ENCODE assay signal across 8 cellular contexts in genomic region chr5:72816297-72817075, GRCh38. TPM values are rescaled to one million over a fixed set of nuclear protein-coding genes. Genes with fewer than 3 reads are reported as not detected.
DNase-seq lines count a peak whose midpoint lies in the region; ATAC-seq, FAIRE-seq and TF ChIP-seq lines count a peak whose summit lies in the region.

TNPO1 (plus strand) TSS chr5:72816661; CDS start chr5:72816738, 77 bp downstream.

- peak within 1 kb of the TSS; percentile 88 to 95 (median 93) for H3K4me3 Mint-ChIP-seq in CD8-positive, alpha-beta memory T cell
- H3K4me3 Mint-ChIP-seq in activated CD8-positive, alpha-beta memory T cell treated with anti-CD3 and anti-CD28 coated beads, Interleukin-2, amount 10 ng/mL, durations not matched to agents 7 days and 5 days = peak within 1 kb of the TSS; percentile 93

- no peaks in the 10 kb centered on the region for H3K9me3 ChIP-seq in CD8-positive, alpha-beta memory T cell (ENCODE audit: low read length)
- no peaks in the 10 kb centered on the region for H3K9me3 ChIP-seq in H1 (ENCODE audit: insufficient read depth in 2 of 2, low read depth in 1 of 2, low read length in 1 of 2)
- no peaks in the 10 kb centered on the region for H3K9me3 ChIP-seq in mesenchymal stem cell (ENCODE audit: control insufficient read depth, low read length)

- TF ChIP-seq CTCF in H1 (IDR thresholded peaks at IDR 0.05; ENCODE audit: control extremely low read depth in 1 of 3, insufficient read depth in 1 of 3, low read depth in 1 of 3, low read length in 3 of 3) = no peak

- H2BK20ac ChIP-seq in H1 (ENCODE audit: low read length) = no peak within 1 kb of the TSS

- peak within 1 kb of the TSS; percentile 88 to 98 (median 93) for H3K27ac Mint-ChIP-seq in CD8-positive, alpha-beta memory T cell
- H3K27ac Mint-ChIP-seq in activated CD8-positive, alpha-beta memory T cell treated with anti-CD3 and anti-CD28 coated beads, Interleukin-2, amount 10 ng/mL, durations not matched to agents 7 days and 5 days = peak within 1 kb of the TSS; percentile 77

- H2BK15ac ChIP-seq in H1 (ENCODE audit: low read length) = no peak within 1 kb of the TSS
- H2BK15ac ChIP-seq in mesenchymal stem cell (ENCODE audit: low read depth, poor library complexity, severe bottlenecking) = peak within 1 kb of the TSS; percentile 80

- H4K5ac ChIP-seq in H1 (ENCODE audit: insufficient read length, low read depth, low read length) = peak within 1 kb of the TSS; percentile 66

- TF ChIP-seq RAD21 in H1 (IDR thresholded peaks at IDR 0.05 in 1 of 2, conservative IDR thresholded peaks at IDR 0.05 in 1 of 2; ENCODE audit: low read depth in 2 of 2, low read length in 2 of 2) = no peak

- H2AFZ ChIP-seq in H1 (ENCODE audit: low read length) (peak within 1 kb of the TSS; percentile 97), mesenchymal stem cell (ENCODE audit: low read depth, low read length) (peak within 1 kb of the TSS; percentile 98)

- peak; percentile 77 to 91 (median 86) for DNase-seq in CD8-positive, alpha-beta memory T cell
- DNase-seq in NK-92 (lab: John Stamatoyannopoulos, UW; ENCODE audit: unreplicated experiment) = peak; percentile 6
- peak; percentile 85 for DNase-seq in activated CD8-positive, alpha-beta memory T cell treated with anti-CD3 and anti-CD28 coated beads, Interleukin-2, amount 10 ng/mL, durations not matched to agents 7 days and 5 days
- DNase-seq in H1 (ENCODE audit: low read depth in 1 of 2, low spot score in 2 of 2) = peak; percentile 84 to 92
- DNase-seq in mesenchymal stem cell = peak; percentile 94
- DNase-seq in stimulated activated CD8-positive, alpha-beta memory T cell treated with anti-CD3 and anti-CD28 coated beads, Interleukin-12 subunit alpha, Interleukin-12 subunit beta, amount 100 ng/mL, for 24 hours (ENCODE audit: extremely low read depth) = peak; percentile 63

- H2BK120ac ChIP-seq in H1 (replicated peaks; ENCODE audit: low read depth, low read length) = no peak within 1 kb of the TSS
- peak within 1 kb of the TSS; percentile 96 for H2BK120ac ChIP-seq in mesenchymal stem cell (ENCODE audit: low read depth, low read length)

- H3K79me1 ChIP-seq in H1 (ENCODE audit: low read depth, low read length) = no peaks in the 10 kb centered on the region
- H3K79me1 ChIP-seq in mesenchymal stem cell (replicated peaks; ENCODE audit: low read length, poor library complexity, severe bottlenecking) = no peaks in the 10 kb centered on the region

- H4K8ac ChIP-seq in H1 (ENCODE audit: extremely low read depth, insufficient read depth, low read length) (peak within 1 kb of the TSS; percentile 97), mesenchymal stem cell (ENCODE audit: low read length) (peak within 1 kb of the TSS; percentile 100)

- H3K18ac ChIP-seq in H1 (ENCODE audit: extremely low read depth, low read length) (peak within 1 kb of the TSS; percentile 88), mesenchymal stem cell (ENCODE audit: low read depth in 1 of 2, low read length in 2 of 2) (peak within 1 kb of the TSS; percentile 97 to 99)

- H3K9ac ChIP-seq in H1 (replicated peaks in 1 of 4; ENCODE audit: extremely low read depth in 1 of 4, low read depth in 3 of 4, low read length in 3 of 4) (peak within 1 kb of the TSS; percentile 84 to 97 (median 88)), mesenchymal stem cell (ENCODE audit: low read length) (peak within 1 kb of the TSS; percentile 97)

- H3K4me3 ChIP-seq in CD8-positive, alpha-beta memory T cell (ENCODE audit: low read length) = peak within 1 kb of the TSS; percentile 74
- H3K4me3 ChIP-seq in H1 (ENCODE audit: extremely low read depth in 1 of 4, insufficient read depth in 2 of 4, low read depth in 3 of 4, low read length in 4 of 4) (peak within 1 kb of the TSS; percentile 76 to 87 (median 81)), mesenchymal stem cell (ENCODE audit: insufficient read depth in 1 of 2, low read depth in 1 of 2, low read length in 2 of 2) (peak within 1 kb of the TSS; percentile 91 to 97)

- H3K4ac ChIP-seq in H1 (replicated peaks; ENCODE audit: insufficient read length, low read depth, low read length) (no peak within 1 kb of the TSS), mesenchymal stem cell (ENCODE audit: low read depth in 1 of 2, low read length in 2 of 2) (peak within 1 kb of the TSS; percentile 99 to 100)

- H3K4me1 ChIP-seq in CD8-positive, alpha-beta memory T cell (ENCODE audit: insufficient read depth, low read length) = peaks cover 17% of the 10 kb centered on the region
- peaks cover 0 to 6% (median 1%) of the 10 kb centered on the region in 4 experiments; a peak in 5 of 7 replicates for H3K4me1 ChIP-seq in H1 (replicated peaks in 1 of 4; ENCODE audit: control insufficient read depth in 3 of 4, insufficient read depth in 4 of 4, low read length in 3 of 4)
- H3K4me1 ChIP-seq in mesenchymal stem cell (ENCODE audit: control insufficient read depth, insufficient read depth, low read depth, low read length) = no peaks in the 10 kb centered on the region

- POLR2A ChIA-PET in CD8-positive, alpha-beta memory T cell (lab: Charles Lee) = interaction anchor here (1.4 kb wide), 1 partner anchor 31 kb away, joined by 5 read pairs; no protein-coding TSS in a partner anchor
- POLR2A ChIA-PET in H1 (lab: Charles Lee; ENCODE audit: partially characterized antibody) = interaction anchor here (1.2 to 2.8 kb wide), 5 partner anchors 10 to 496 kb away, joined by 3 to 18 read pairs (median 4); partner anchors contain the start of genes MRPS27 and PTCD2

- H3K23ac ChIP-seq in H1 (ENCODE audit: insufficient read length) (no peak within 1 kb of the TSS), mesenchymal stem cell (ENCODE audit: low read length in 2 of 2) (peak within 1 kb of the TSS; percentile 67 to 98)

- CTCF ChIA-PET in CD8-positive, alpha-beta memory T cell (lab: Charles Lee) = interaction anchor here (0.8 to 3.3 kb wide), 6 partner anchors 14 to 635 kb away, joined by 3 to 22 read pairs (median 4); partner anchors contain the start of gene FCHO2
- CTCF ChIA-PET in activated CD8-positive, alpha-beta memory T cell treated with anti-CD3 and anti-CD28 coated beads, Interleukin-2, amount 10 ng/mL, durations not matched to agents 7 days and 5 days (lab: Charles Lee) = interaction anchor here (1.2 to 4.5 kb wide), 8 partner anchors 10 to 450 kb away, joined by 3 to 45 read pairs (median 7); no protein-coding TSS in a partner anchor
- CTCF ChIA-PET in H1 (lab: Charles Lee; ENCODE audit: partially characterized antibody) = interaction anchor here (0.8 to 4.0 kb wide), 5 partner anchors 8 to 298 kb away, joined by 3 to 25 read pairs (median 6); no protein-coding TSS in a partner anchor

- H4K20me1 ChIP-seq in H1 (replicated peaks in 1 of 2; ENCODE audit: control insufficient read depth in 1 of 2, insufficient read depth in 2 of 2, low read length in 2 of 2) = no peaks in the 10 kb centered on the region

- peaks cover 16 to 27% (median 27%) of the 10 kb centered on the region in 3 donors for H3K4me1 Mint-ChIP-seq in CD8-positive, alpha-beta memory T cell
- peaks cover 21% of the 10 kb centered on the region for H3K4me1 Mint-ChIP-seq in activated CD8-positive, alpha-beta memory T cell treated with anti-CD3 and anti-CD28 coated beads, Interleukin-2, amount 10 ng/mL, durations not matched to agents 7 days and 5 days

- H3K9me3 Mint-ChIP-seq in CD8-positive, alpha-beta memory T cell = no peaks in the 10 kb centered on the region
- H3K9me3 Mint-ChIP-seq in activated CD8-positive, alpha-beta memory T cell treated with anti-CD3 and anti-CD28 coated beads, Interleukin-2, amount 10 ng/mL, durations not matched to agents 7 days and 5 days (ENCODE audit: low read depth) = no peaks in the 10 kb centered on the region

- H3K14ac ChIP-seq in H1 (ENCODE audit: insufficient read length) (no peak within 1 kb of the TSS), mesenchymal stem cell (ENCODE audit: low read length in 2 of 2) (peak within 1 kb of the TSS; percentile 95 to 100)

- no peak for TF ChIP-seq EP300 in H1 (IDR thresholded peaks at IDR 0.05; ENCODE audit: borderline replicate concordance in 1 of 2, low read depth in 2 of 2, low read length in 2 of 2)

- peak within 1 kb of the TSS; percentile 81 for H3K27ac ChIP-seq in CD8-positive, alpha-beta memory T cell (ENCODE audit: low read depth, low read length)
- H3K27ac ChIP-seq in H1 (ENCODE audit: low read depth, low read length) = peak within 1 kb of the TSS; percentile 86
- peak within 1 kb of the TSS; percentile 93 for H3K27ac ChIP-seq in mesenchymal stem cell (ENCODE audit: low read length, poor library complexity, severe bottlenecking)

- peaks cover 0 to 28% of the 10 kb centered on the region in 2 experiments; a peak in 2 of 4 replicates for H3K79me2 ChIP-seq in H1 (ENCODE audit: control insufficient read depth in 1 of 2, insufficient read depth in 2 of 2, low read length in 2 of 2)

- no peak for FAIRE-seq in H1 (lab: Jason Lieb, UNC)

- H2BK5ac ChIP-seq in H1 (ENCODE audit: low read depth, low read length) = peak within 1 kb of the TSS; percentile 62; the same call in 1 of the 2 replicates
- peak within 1 kb of the TSS; percentile 39 for H2BK5ac ChIP-seq in mesenchymal stem cell (ENCODE audit: low read depth, low read length, poor library complexity, severe bottlenecking)

- WGBS in H1 (ENCODE audit: extremely low coverage in 1 of 2, insufficient coverage in 1 of 2, insufficient read length in 1 of 2, insufficient replicate concordance in 2 of 2, low coverage in 1 of 2, low lambda C conversion rate in 2 of 2, missing lambda C conversion rate in 1 of 2), 2 experiments = 2% methylated on average over 77 of the region's 93 CpGs; no CpG with 5 or more reads in 1 of the 2 experiments
- WGBS in mesenchymal stem cell = under 1% methylated on average over 78 of the region's 93 CpGs

- H3K56ac ChIP-seq in H1 (replicated peaks; ENCODE audit: insufficient read length, low read depth, low read length) = peak within 1 kb of the TSS; percentile 27

- H3K4me2 ChIP-seq in H1 (ENCODE audit: insufficient read depth in 1 of 2, low read depth in 2 of 2, low read length in 2 of 2) (peak within 1 kb of the TSS; percentile 86 to 94), mesenchymal stem cell (ENCODE audit: low read length, poor library complexity, severe bottlenecking) (peak within 1 kb of the TSS; percentile 64)

- no peak within 1 kb of the TSS for H2AK5ac ChIP-seq in H1 (ENCODE audit: low read depth, low read length)
- no peak within 1 kb of the TSS for H2AK5ac ChIP-seq in mesenchymal stem cell (ENCODE audit: low read length, severe bottlenecking)

- H4K91ac ChIP-seq in H1 (replicated peaks; ENCODE audit: insufficient read length, low read length) (peak within 1 kb of the TSS; percentile 19), mesenchymal stem cell (ENCODE audit: low read length) (peak within 1 kb of the TSS; percentile 92)

- H3K36me3 ChIP-seq in CD8-positive, alpha-beta memory T cell (ENCODE audit: insufficient read depth, low read length) = no peaks in the 10 kb centered on the region
- no peaks in the 10 kb centered on the region for H3K36me3 ChIP-seq in H1 (ENCODE audit: control insufficient read depth in 2 of 4, insufficient read depth in 4 of 4, low read length in 3 of 4)
- peaks cover 0 to 6% of the 10 kb centered on the region in 2 experiments for H3K36me3 ChIP-seq in mesenchymal stem cell (ENCODE audit: control insufficient read depth in 1 of 2, insufficient read depth in 2 of 2, low read depth in 1 of 2, low read length in 2 of 2)

- ATAC-seq in GM19452 (IDR thresholded peaks at IDR 0.05; ENCODE audit: unreplicated experiment) (peak; percentile 78), HG03575 (IDR thresholded peaks at IDR 0.05; ENCODE audit: extremely low read depth, insufficient number of reproducible peaks, low FRiP score, unreplicated experiment) (peak; percentile 61)
- peak; percentile 87 for ATAC-seq in activated CD8-positive, alpha-beta memory T cell treated with anti-CD3 and anti-CD28 coated beads, Interleukin-2, amount 10 ng/mL, durations not matched to agents 7 days and 5 days

- TF ChIP-seq POLR2A in H1 (IDR thresholded peaks at IDR 0.05; ENCODE audit: control extremely low read depth in 1 of 2, low read depth in 2 of 2, low read length in 2 of 2) = peak; percentile 95 to 97

- peaks cover 6% of the 10 kb centered on the region; the same call in 1 of the 2 replicates for H3K23me2 ChIP-seq in H1 (ENCODE audit: low read depth, low read length)

- H3K27me3 Mint-ChIP-seq in CD8-positive, alpha-beta memory T cell = peaks cover 11 to 21% of the 10 kb centered on the region in 2 donors
- peaks cover 15% of the 10 kb centered on the region for H3K27me3 Mint-ChIP-seq in activated CD8-positive, alpha-beta memory T cell treated with anti-CD3 and anti-CD28 coated beads, Interleukin-2, amount 10 ng/mL, durations not matched to agents 7 days and 5 days

- H2BK12ac ChIP-seq in H1 (ENCODE audit: low read depth, low read length) (peak within 1 kb of the TSS; percentile 33; the same call in 1 of the 2 replicates), mesenchymal stem cell (ENCODE audit: low read length in 2 of 2) (peak within 1 kb of the TSS in 1 of 2 experiments; percentile 91)

- H3K27me3 ChIP-seq in CD8-positive, alpha-beta memory T cell (ENCODE audit: insufficient read depth, low read length, poor library complexity, severe bottlenecking) = peaks cover 5% of the 10 kb centered on the region
- H3K27me3 ChIP-seq in H1 (replicated peaks in 1 of 4; ENCODE audit: control insufficient read depth in 3 of 4, extremely low read depth in 1 of 4, insufficient read depth in 3 of 4, low read length in 3 of 4) (no peaks in the 10 kb centered on the region), mesenchymal stem cell (ENCODE audit: control insufficient read depth in 1 of 2, insufficient read depth in 1 of 2, low read length in 2 of 2) (no peaks in the 10 kb centered on the region)

- H3K36me3 Mint-ChIP-seq in CD8-positive, alpha-beta memory T cell = peaks cover 0 to 6% (median 0%) of the 10 kb centered on the region in 3 donors
- H3K36me3 Mint-ChIP-seq in activated CD8-positive, alpha-beta memory T cell treated with anti-CD3 and anti-CD28 coated beads, Interleukin-2, amount 10 ng/mL, durations not matched to agents 7 days and 5 days = no peaks in the 10 kb centered on the region

RNA-seq across cellular contexts. Expression of gene TNPO1, which starts in this region (rescaled TPM):
- total RNA-seq in CD8-positive, alpha-beta memory T cell = 100 to 1,000 TPM; 134 to 137 TPM
- 49.7 TPM for polyA plus RNA-seq in CD8-positive, alpha-beta memory T cell
- 10 to 100 TPM; 87.8 to 89.6 TPM for total RNA-seq in activated CD8-positive, alpha-beta memory T cell treated with anti-CD3 and anti-CD28 coated beads, Interleukin-2, amount 10 ng/mL, durations not matched to agents 7 days and 5 days
- total RNA-seq in H1 (2021; fragmentation: NEBNext Ultra II Directional; extraction: Animal tissue kit (Norgen Biotek cat#: 25700)) = 183 and 211 TPM in 2 replicates
- 34.6 and 38.5 TPM in 2 replicates for polyA plus RNA-seq in H1 (2011; rRNA removed)
- 58.6 TPM for polyA plus RNA-seq in H1 (2011; cell fraction: cytosol; rRNA removed)
- polyA plus RNA-seq in H1 (2011; cell fraction: nucleus; rRNA removed) = 35.7 TPM
- polyA plus RNA-seq in H1 (2012, experiment 1 of 2) = 72.4 to 119 TPM (median 88.5 TPM) in 4 replicates
- 3.8 TPM for polyA plus RNA-seq in H1 (2012, experiment 2 of 2)
- polyA plus RNA-seq in H1 (2013, experiment 1 of 2) = 73.6 TPM
- polyA plus RNA-seq in H1 (2013, experiment 2 of 2) = 71.1 TPM
- 230 and 396 TPM in 2 replicates for polyA minus RNA-seq in H1 (2011; rRNA and poly(A)+ RNA removed)
- 142 TPM for polyA minus RNA-seq in H1 (2011; cell fraction: cytosol; rRNA and poly(A)+ RNA removed)
- 197 TPM for polyA minus RNA-seq in H1 (2011; cell fraction: nucleus; rRNA and poly(A)+ RNA removed)
- polyA plus RNA-seq in mesenchymal stem cell (2013, experiment 1 of 2) = 88.3 TPM
- 88.8 TPM for polyA plus RNA-seq in mesenchymal stem cell (2013, experiment 2 of 2)

Comparison
In these comparisons a context has a peak if more than half of its experiments do, and no peak if none do; other contexts are left out.
1. Peak in every context shown above with its lines: DNase-seq, ATAC-seq, H3K4me3 ChIP-seq and H3K27ac ChIP-seq.
2. DNase-seq: peak in every context shown above with its lines; median percentile 94 in mesenchymal stem cell; 88 in H1; 86 in CD8-positive, alpha-beta memory T cell; 85 in activated CD8-positive, alpha-beta memory T cell treated with anti-CD3 and anti-CD28 coated beads, Interleukin-2, amount 10 ng/mL, durations not matched to agents 7 days and 5 days; 63 in stimulated activated CD8-positive, alpha-beta memory T cell treated with anti-CD3 and anti-CD28 coated beads, Interleukin-12 subunit alpha, Interleukin-12 subunit beta, amount 100 ng/mL, for 24 hours; 6 in NK-92.